Comparison of ENCODE assay signal across 8 cellular contexts in the genomic region with DNA sequence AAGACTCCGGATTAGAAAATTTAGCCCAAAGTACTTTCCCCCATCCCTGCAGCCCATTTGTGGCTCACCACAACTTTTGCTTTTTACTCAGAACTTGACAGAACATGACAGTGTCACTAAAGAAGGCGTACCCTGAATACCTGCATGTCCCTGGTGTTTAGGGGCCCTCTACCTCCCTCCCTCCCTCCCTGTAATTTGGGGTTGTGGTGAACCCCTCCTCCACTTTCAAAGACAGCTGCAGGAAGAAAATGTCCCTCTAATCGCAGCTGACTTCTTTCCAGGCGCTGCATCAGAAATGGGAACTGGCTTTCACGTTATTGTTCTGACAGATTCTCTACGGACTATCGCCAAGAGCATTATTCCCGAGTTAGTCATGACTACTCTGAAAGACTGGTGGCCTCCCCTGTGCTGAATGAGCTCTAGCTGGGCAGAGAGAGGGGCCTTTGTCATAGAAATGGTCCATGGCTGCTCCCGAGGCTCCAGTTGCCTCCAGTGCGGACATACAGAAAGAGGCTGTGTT.
DNase-seq lines count a peak whose midpoint lies in the region; FAIRE-seq and TF ChIP-seq lines count a peak whose summit lies in the region.

No MANE protein-coding gene starts in this region.

- whole genome bisulfite sequencing in spleen, 5 donors: 44 to 55% (median 50%) methylated on average over 10 of the region's 10 CpGs

- intact Hi-C loops in spleen (cut with DNase I; ENCODE audit: low total_unique reads): no loop called here

- H3K4me3 ChIP-seq in GM12865 (ENCODE audit: low read depth, low read length) (no peak overlapping the region), spleen (no peak overlapping the region)

- DNase-seq in GM12865 (ENCODE audit: low read depth): peak; percentile 56
- DNase-seq in H54 (ENCODE audit: insufficient read length, low spot score): peak; percentile 45
- peak; percentile 24 for DNase-seq in activated naive CD8-positive, alpha-beta T cell treated with anti-CD3 and anti-CD28 coated beads for 36 hours
- DNase-seq in middle frontal gyrus (ENCODE audit: extremely low spot score, low spot score): peak; percentile 24
- DNase-seq in SKM-1 (lab: John Stamatoyannopoulos, UW; ENCODE audit: unreplicated experiment): no peak
- no peak for DNase-seq in NCI-H1105 (lab: John Stamatoyannopoulos, UW)
- no peak for DNase-seq in spleen
- DNase-seq in DMS 273 (lab: John Stamatoyannopoulos, UW; ENCODE audit: unreplicated experiment): no peak

- no peaks in the 10 kb centered on the region for H3K27me3 ChIP-seq in spleen (replicated peaks in 1 of 7)

- peak overlapping the region; percentile 29 for H3K4me3 Mint-ChIP-seq in activated naive CD8-positive, alpha-beta T cell treated with anti-CD3 and anti-CD28 coated beads for 36 hours

- no peaks in the 10 kb centered on the region for H3K9me3 ChIP-seq in spleen

- H3K27ac ChIP-seq in spleen: no peak overlapping the region

- TF ChIP-seq POLR2A in H54 (IDR thresholded peaks at IDR 0.05; ENCODE audit: low read depth, low read length) (no peak), spleen (IDR thresholded peaks at IDR 0.05) (no peak)

- peak; percentile 71 for FAIRE-seq in H54 (lab: Jason Lieb, UNC)

- H3K4me1 Mint-ChIP-seq in activated naive CD8-positive, alpha-beta T cell treated with anti-CD3 and anti-CD28 coated beads for 36 hours: peaks cover 65% of the 10 kb centered on the region

- peaks cover 17% of the 10 kb centered on the region for H3K36me3 Mint-ChIP-seq in activated naive CD8-positive, alpha-beta T cell treated with anti-CD3 and anti-CD28 coated beads for 36 hours

- TF ChIP-seq CTCF in GM12865 (IDR thresholded peaks at IDR 0.05; ENCODE audit: insufficient read depth, low read depth, low read length, missing control alignments): no peak
- TF ChIP-seq CTCF in spleen (IDR thresholded peaks at IDR 0.05 in 8 of 11, conservative IDR thresholded peaks at IDR 0.05 in 3 of 11): no peak

- H3K27me3 Mint-ChIP-seq in activated naive CD8-positive, alpha-beta T cell treated with anti-CD3 and anti-CD28 coated beads for 36 hours: no peaks in the 10 kb centered on the region

- H3K4me1 ChIP-seq in spleen: peaks cover 0 to 17% (median 3%) of the 10 kb centered on the region in 6 donors

- H3K9me3 Mint-ChIP-seq in activated naive CD8-positive, alpha-beta T cell treated with anti-CD3 and anti-CD28 coated beads for 36 hours: no peaks in the 10 kb centered on the region

- H3K36me3 ChIP-seq in spleen: no peaks in the 10 kb centered on the region

- no peak overlapping the region for H3K27ac Mint-ChIP-seq in activated naive CD8-positive, alpha-beta T cell treated with anti-CD3 and anti-CD28 coated beads for 36 hours

Comparison
In these comparisons a context has a peak if more than half of its experiments do, and no peak if none do; other contexts are left out.
1. DNase-seq: peak in GM12865 (single experiment), H54 (single experiment), activated naive CD8-positive, alpha-beta T cell treated with anti-CD3 and anti-CD28 coated beads for 36 hours (single experiment) and middle frontal gyrus (single experiment); none in SKM-1 (single experiment), NCI-H1105 (single experiment), spleen (single experiment) and DMS 273 (single experiment).